ENCODE assay signal across 12 cellular contexts in genomic region chr1:33147997-33148314, GRCh38. TPM values are rescaled to one million over a fixed set of nuclear protein-coding genes. Genes with fewer than 3 reads are reported as not detected.
A peak's percentile ranks its signal among the peaks of the same experiment; 100 is the strongest.
DNase-seq lines count a peak whose midpoint lies in the region; ATAC-seq and TF ChIP-seq lines count a peak whose summit lies in the region.
"Had no signal": no experiment of that assay in that cellular context is flagged by ENCODE, and none has a peak within 500 bp of the region (broad histone marks: within the 10 kb centered on the region; RNA-seq: fewer than 3 reads in every experiment).

No MANE protein-coding gene starts in this region.

- DNase-seq in COLO829 (ENCODE audit: low spot score) (peak; percentile 35), WERI-Rb-1 (no peak), kidney tubule cell (ENCODE audit: low spot score) (peak; percentile 11), uterus (no peak), colonic mucosa (no peak)
- DNase-seq: body of pancreas, kidney, NCI-H2107 had no signal

- peaks cover 0 to 17% of the 10 kb centered on the region in 2 experiments; a peak in 1 of 3 replicates for H3K36me3 ChIP-seq in HEK293 (ENCODE audit: control insufficient read depth in 2 of 2, insufficient read depth in 1 of 2, low read length in 2 of 2)
- peaks cover 44% of the 10 kb centered on the region for H3K36me3 ChIP-seq in WERI-Rb-1
- no peaks in the 10 kb centered on the region for H3K36me3 ChIP-seq in uterus
- no peaks in the 10 kb centered on the region for H3K36me3 ChIP-seq in colonic mucosa

- H3K27me3 ChIP-seq in WERI-Rb-1 (ENCODE audit: insufficient read depth, low read depth, severe bottlenecking): no peaks in the 10 kb centered on the region
- H3K27me3 ChIP-seq in uterus: no peaks in the 10 kb centered on the region
- H3K27me3 ChIP-seq in colonic mucosa: no peaks in the 10 kb centered on the region
- H3K27me3 ChIP-seq: body of pancreas had no signal

- TF ChIP-seq CTCF in HEK293 (tag by site-specific recombination; IDR thresholded peaks at IDR 0.05) (no peak), WERI-Rb-1 (IDR thresholded peaks at IDR 0.05; ENCODE audit: low read depth, low read length) (peak; percentile 52), uterus (IDR thresholded peaks at IDR 0.05) (no peak), colonic mucosa (IDR thresholded peaks at IDR 0.05) (no peak)

- no peaks in the 10 kb centered on the region for H3K4me1 ChIP-seq in HEK293 (ENCODE audit: control insufficient read depth, insufficient read depth, low read length)
- no peaks in the 10 kb centered on the region for H3K4me1 ChIP-seq in uterus
- H3K4me1 ChIP-seq in colonic mucosa: no peaks in the 10 kb centered on the region

- H3K27ac ChIP-seq in HEK293 (ENCODE audit: extremely low read depth, low read depth, low read length): no peak overlapping the region
- H3K27ac ChIP-seq in WERI-Rb-1: no peak overlapping the region
- no peak overlapping the region for H3K27ac ChIP-seq in uterus
- no peak overlapping the region for H3K27ac ChIP-seq in colonic mucosa
- H3K27ac ChIP-seq: body of pancreas, skin epidermis had no signal

- no peak overlapping the region for H3K4me3 ChIP-seq in HEK293 (ENCODE audit: low read depth, low read length)
- no peak overlapping the region for H3K4me3 ChIP-seq in WERI-Rb-1 (ENCODE audit: low read depth, low read length)
- no peak overlapping the region for H3K4me3 ChIP-seq in uterus
- H3K4me3 ChIP-seq in colonic mucosa: no peak overlapping the region
- H3K4me3 ChIP-seq: body of pancreas, skin epidermis had no signal

- TF ChIP-seq POLR2A in uterus (IDR thresholded peaks at IDR 0.05): no peak

- POLR2A ChIA-PET in HEK293 (lab: Yijun Ruan, JAX): no interaction called here

- no peaks in the 10 kb centered on the region for H3K9me3 ChIP-seq in HEK293 (ENCODE audit: control insufficient read depth, insufficient read depth, low read depth, low read length)
- no peaks in the 10 kb centered on the region for H3K9me3 ChIP-seq in WERI-Rb-1 (ENCODE audit: severe bottlenecking)
- no peaks in the 10 kb centered on the region for H3K9me3 ChIP-seq in uterus
- H3K9me3 ChIP-seq in colonic mucosa: no peaks in the 10 kb centered on the region
- H3K9me3 ChIP-seq: body of pancreas had no signal

- intact Hi-C loops in uterus (cut with DNase I; ENCODE audit: low total_unique reads) (no loop called here), colonic mucosa (cut with DNase I) (no loop called here)

- H3K9ac ChIP-seq in colonic mucosa (ENCODE audit: low read depth in 2 of 2, low read length in 2 of 2): no peak overlapping the region

- ATAC-seq in GM21825 (IDR thresholded peaks at IDR 0.05; ENCODE audit: unreplicated experiment): no peak
- ATAC-seq in GM18867 (IDR thresholded peaks at IDR 0.05; ENCODE audit: unreplicated experiment): no peak
- ATAC-seq: body of pancreas had no signal

- CTCF ChIA-PET in HEK293 (lab: Yijun Ruan, JAX): interaction anchor here (0.8 to 1.5 kb wide), 8 partner anchors 9 to 56 kb away, joined by 3 to 14 read pairs (median 4); no protein-coding TSS in a partner anchor

TF ChIP-seq in HEK293, 187 proteins besides CTCF, POLR2A, EP300 and RAD21:
- TF ChIP-seq ZNF837 (tag by site-specific recombination; IDR thresholded peaks at IDR 0.05) (no peak), ZNF785 (tag by site-specific recombination; IDR thresholded peaks at IDR 0.05) (no peak), ZNF280D (tag by site-specific recombination; IDR thresholded peaks at IDR 0.05) (no peak), ZBTB48 (tag by site-specific recombination; IDR thresholded peaks at IDR 0.05) (no peak), IKZF3 (tag by site-specific recombination; IDR thresholded peaks at IDR 0.05) (0 out of 2 replicates have a peak, but pooled peaks have one; percentile 34), SP2 (tag by site-specific recombination; IDR thresholded peaks at IDR 0.05) (no peak), ZNF701 (tag by site-specific recombination; IDR thresholded peaks at IDR 0.05) (no peak)

RNA-seq across cellular contexts. Expression of gene TRIM62, which starts 33.9 kb away (rescaled TPM):
- 1 to 10 TPM in 2 of 4 donors, under 1 TPM in 2; 0.26 to 9.4 (median 1.4) TPM for total RNA-seq in uterus
- 1 to 10 TPM; 4.9 to 6.2 TPM for total RNA-seq in colonic mucosa

Comparison
In these comparisons a context has a peak if more than half of its experiments do, and no peak if none do; other contexts are left out.
1. DNase-seq: peak in COLO829 (single experiment) and kidney tubule cell (single experiment); none in WERI-Rb-1 (single experiment), uterus (0 of 2) and colonic mucosa (single experiment).